Comparison of ENCODE assay signal across 21 cellular contexts in the genomic region with DNA sequence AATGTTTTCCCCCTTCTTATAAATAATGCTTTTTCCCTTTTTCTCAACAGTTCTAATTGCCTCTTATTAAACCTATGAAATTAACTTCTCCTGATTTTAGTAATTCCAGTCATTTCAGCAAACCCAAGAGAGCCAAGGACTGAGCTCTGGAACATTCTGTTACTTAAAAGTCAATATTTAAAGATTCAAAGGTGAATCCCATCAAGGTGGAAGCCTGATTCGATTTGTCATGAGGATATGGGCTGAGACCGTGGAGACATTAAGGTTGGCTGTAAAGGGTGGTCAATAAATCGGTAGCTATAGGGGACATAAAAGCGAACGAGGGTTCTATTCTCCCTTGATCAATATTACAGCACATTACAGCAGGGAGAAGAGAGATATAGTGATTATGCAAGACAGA.
DNase-seq lines count a peak whose midpoint lies in the region; ATAC-seq, FAIRE-seq and TF ChIP-seq lines count a peak whose summit lies in the region.
"Had no signal": no experiment of that assay in that cellular context is flagged by ENCODE, and none has a peak within 500 bp of the region (broad histone marks: within the 10 kb centered on the region; RNA-seq: fewer than 3 reads in every experiment).

No MANE protein-coding gene starts in this region.

- H3K27me3 ChIP-seq in right lobe of liver = no peaks in the 10 kb centered on the region
- no peaks in the 10 kb centered on the region for H3K27me3 ChIP-seq in HepG2 (ENCODE audit: control insufficient read depth in 1 of 2, insufficient read depth in 2 of 2, low read length in 2 of 2)
- H3K27me3 ChIP-seq in hepatocyte = no peaks in the 10 kb centered on the region
- no peaks in the 10 kb centered on the region for H3K27me3 ChIP-seq in mesendoderm (ENCODE audit: insufficient read depth, low read length, poor library complexity)
- no peaks in the 10 kb centered on the region for H3K27me3 ChIP-seq in Karpas-422 (ENCODE audit: low read length)
- H3K27me3 ChIP-seq: BLaER1 treated with 17β-estradiol and CSF1 and Interleukin-3, amounts not matched to agents 10 nM and 100 nM had no signal

- no peak overlapping the region for H4K5ac ChIP-seq in mesendoderm (ENCODE audit: low read length)

- H3K79me1 ChIP-seq in mesendoderm (ENCODE audit: low read length) = no peaks in the 10 kb centered on the region

- TF ChIP-seq EP300 in HepG2 (IDR thresholded peaks at IDR 0.05; ENCODE audit: low read depth in 2 of 2, low read length in 2 of 2) (no peak), HepG2 (CRISPR knock-in tag; IDR thresholded peaks at IDR 0.05; ENCODE audit: borderline replicate concordance) (no peak)

- H2BK120ac ChIP-seq in mesendoderm (ENCODE audit: low read depth, low read length) = no peak overlapping the region

- no peak for TF ChIP-seq POLR2A in right lobe of liver (IDR thresholded peaks at IDR 0.05)
- TF ChIP-seq POLR2A in HepG2 (IDR thresholded peaks at IDR 0.05; ENCODE audit: insufficient read depth in 1 of 2, low read depth in 2 of 2, low read length in 2 of 2) = no peak

- H3K9me2 ChIP-seq in hepatocyte (replicated peaks; ENCODE audit: insufficient read depth) = no peaks in the 10 kb centered on the region
- no peaks in the 10 kb centered on the region for H3K9me2 ChIP-seq in Karpas-422 (replicated peaks; ENCODE audit: insufficient read depth, low read length)

- no peak overlapping the region for H3K9ac ChIP-seq in HepG2 (ENCODE audit: insufficient read depth, low read depth, low read length)
- no peak overlapping the region for H3K9ac ChIP-seq in mesendoderm (ENCODE audit: low read length)
- H3K9ac ChIP-seq in Karpas-422 (ENCODE audit: low read length) = no peak overlapping the region
- H3K9ac ChIP-seq: BLaER1 treated with 17β-estradiol and CSF1 and Interleukin-3, amounts not matched to agents 10 nM and 100 nM had no signal

- H2AFZ ChIP-seq in HepG2 (ENCODE audit: low read length) (no peak overlapping the region), hepatocyte (no peak overlapping the region), Karpas-422 (ENCODE audit: low read length) (no peak overlapping the region)

- TF ChIP-seq CTCF in right lobe of liver (IDR thresholded peaks at IDR 0.05) = no peak
- no peak for TF ChIP-seq CTCF in HepG2 (CRISPR knock-in tag; IDR thresholded peaks at IDR 0.05)
- no peak for TF ChIP-seq CTCF in hepatocyte (IDR thresholded peaks at IDR 0.05; ENCODE audit: poor library complexity)

- H3K56ac ChIP-seq in mesendoderm (ENCODE audit: low read length) = no peak overlapping the region

- CTCF ChIA-PET in HepG2 (lab: Yijun Ruan, JAX; ENCODE audit: low intra/inter-chr PET ratio, low total read pairs) = no interaction called here

- no peak for TF ChIP-seq RAD21 in HepG2 (CRISPR knock-in tag; IDR thresholded peaks at IDR 0.05)

- BruUV-seq in HepG2 (replicated peaks; lab: Mats Ljungman, UMichigan) = no TSS peak

- H3K18ac ChIP-seq in mesendoderm (ENCODE audit: low read length) = no peak overlapping the region

- no peaks in the 10 kb centered on the region for H3K9me3 ChIP-seq in right lobe of liver
- H3K9me3 ChIP-seq in HepG2 (ENCODE audit: low read length) = no peaks in the 10 kb centered on the region
- no peaks in the 10 kb centered on the region for H3K9me3 ChIP-seq in hepatocyte (ENCODE audit: low read depth)
- no peaks in the 10 kb centered on the region for H3K9me3 ChIP-seq in Karpas-422 (ENCODE audit: low read length)
- H3K9me3 ChIP-seq: A549; BLaER1 treated with 17β-estradiol and CSF1 and Interleukin-3, amounts not matched to agents 10 nM and 100 nM; Caco-2 had no signal

- ATAC-seq in right lobe of liver (peak; percentile 38 to 82 (median 74)), HepG2 (no peak)
- ATAC-seq: A549; CD8-positive, alpha-beta T cell had no signal

- intact Hi-C loops in right lobe of liver (cut with DNase I) = no loop called here
- intact Hi-C loops in HepG2 (cut with micrococcal nuclease; ENCODE audit: unreplicated experiment) = no loop called here

- in situ Hi-C loops in HepG2 (cut with HindIII; ENCODE audit: extremely low pct_ligation_motif_present, low pct_unique_long_range_greater_than_20kb) = loop anchor here (25.0 kb wide), 1 partner anchor 930 kb away; no protein-coding TSS in a partner anchor

- H2AK5ac ChIP-seq in mesendoderm (ENCODE audit: low read length) = no peak overlapping the region

- H2BK5ac ChIP-seq in mesendoderm (ENCODE audit: low read length) = no peak overlapping the region

- H3K79me2 ChIP-seq in HepG2 (ENCODE audit: insufficient read depth, low read length) (no peaks in the 10 kb centered on the region), hepatocyte (no peaks in the 10 kb centered on the region), mesendoderm (ENCODE audit: control insufficient read depth, insufficient read depth, low read length) (no peaks in the 10 kb centered on the region), Karpas-422 (ENCODE audit: low read length) (no peaks in the 10 kb centered on the region)

- H3K4me2 ChIP-seq in HepG2 (ENCODE audit: low read depth, low read length) (no peak overlapping the region), hepatocyte (peak overlapping the region; percentile 25), mesendoderm (ENCODE audit: low read length) (no peak overlapping the region), Karpas-422 (ENCODE audit: low read depth, low read length, poor library complexity, severe bottlenecking) (no peak overlapping the region)
- H3K4me2 ChIP-seq: A549; BLaER1 treated with 17β-estradiol and CSF1 and Interleukin-3, amounts not matched to agents 10 nM and 100 nM had no signal

- no peak for FAIRE-seq in HepG2 (lab: Jason Lieb, UNC)
- FAIRE-seq: A549, D721Med, G401.6, GM12891, GM19239 had no signal

- H3K36me3 ChIP-seq in right lobe of liver (no peaks in the 10 kb centered on the region), HepG2 (replicated peaks in 1 of 2; ENCODE audit: control insufficient read depth in 1 of 2, insufficient read depth in 2 of 2, low read length in 2 of 2) (no peaks in the 10 kb centered on the region), hepatocyte (replicated peaks; ENCODE audit: insufficient read depth, low read depth) (no peaks in the 10 kb centered on the region), mesendoderm (ENCODE audit: control insufficient read depth, insufficient read depth, low read length) (no peaks in the 10 kb centered on the region), Karpas-422 (ENCODE audit: insufficient read depth, low read length) (no peaks in the 10 kb centered on the region)
- H3K36me3 ChIP-seq: BLaER1 treated with 17β-estradiol and CSF1 and Interleukin-3, amounts not matched to agents 10 nM and 100 nM had no signal

- H4K20me1 ChIP-seq in HepG2 (ENCODE audit: insufficient read depth, low read length) = no peaks in the 10 kb centered on the region
- H4K20me1 ChIP-seq in hepatocyte (ENCODE audit: insufficient read depth, poor library complexity, severe bottlenecking) = no peaks in the 10 kb centered on the region
- H4K20me1 ChIP-seq in Karpas-422 (ENCODE audit: insufficient read depth, low read depth, low read length) = no peaks in the 10 kb centered on the region
- H4K20me1 ChIP-seq: BLaER1 treated with 17β-estradiol and CSF1 and Interleukin-3, amounts not matched to agents 10 nM and 100 nM had no signal

- DNase-seq in right lobe of liver (no peak), HepG2 (ENCODE audit: low spot score) (no peak), hepatocyte (ENCODE audit: low spot score) (no peak), mesendoderm (no peak), NCI-H1048 (lab: John Stamatoyannopoulos, UW) (no peak), Karpas-422 (no peak)
- DNase-seq: AML-193; Caco-2; Calu3; CD4-positive, alpha-beta T cell; CD8-positive, alpha-beta T cell; DMS79 treated with DMSO at 0.1 percent for 48 hours; GF-D8 had no signal

- no peak overlapping the region for H2BK15ac ChIP-seq in mesendoderm (replicated peaks; ENCODE audit: low read depth)

- H4K8ac ChIP-seq in mesendoderm (ENCODE audit: low read depth, low read length) = peak overlapping the region; percentile 5

- no peak overlapping the region for H3K4ac ChIP-seq in mesendoderm (ENCODE audit: low read depth, low read length)

- no peak overlapping the region for H3K27ac ChIP-seq in right lobe of liver
- no peak overlapping the region for H3K27ac ChIP-seq in HepG2 (ENCODE audit: extremely low read length, insufficient read depth, low read length)
- peak overlapping the region; percentile 41 for H3K27ac ChIP-seq in hepatocyte
- H3K27ac ChIP-seq in mesendoderm (ENCODE audit: low read depth, low read length) = no peak overlapping the region
- H3K27ac ChIP-seq in Karpas-422 (ENCODE audit: low read length) = no peak overlapping the region
- H3K27ac ChIP-seq: 22Rv1; A549; BLaER1 treated with 17β-estradiol and CSF1 and Interleukin-3, amounts not matched to agents 10 nM and 100 nM; C4-2B had no signal

- WGBS in right lobe of liver (ENCODE audit: insufficient coverage, low coverage, low lambda C conversion rate, missing lambda C conversion rate) = 23% methylated on average over 5 of the region's 5 CpGs
- WGBS in HepG2 (ENCODE audit: low lambda C conversion rate) = 7% methylated on average over 5 of the region's 5 CpGs
- 50% methylated on average over 5 of the region's 5 CpGs for WGBS in hepatocyte (ENCODE audit: low lambda C conversion rate, missing lambda C conversion rate)
- no CpG with 5 or more reads among the region's 5 CpGs for WGBS in mesendoderm (ENCODE audit: extremely low coverage, insufficient coverage, low lambda C conversion rate)

- H3K4me1 ChIP-seq in right lobe of liver (peaks cover 0 to 5% (median 0%) of the 10 kb centered on the region in 4 donors), HepG2 (ENCODE audit: insufficient read depth, low read length) (no peaks in the 10 kb centered on the region), hepatocyte (ENCODE audit: insufficient read depth) (peaks cover 6% of the 10 kb centered on the region), mesendoderm (ENCODE audit: control insufficient read depth, low read depth, low read length) (no peaks in the 10 kb centered on the region), Karpas-422 (ENCODE audit: low read length) (no peaks in the 10 kb centered on the region)
- H3K4me1 ChIP-seq: A549; BLaER1 treated with 17β-estradiol and CSF1 and Interleukin-3, amounts not matched to agents 10 nM and 100 nM had no signal

- H3K4me3 ChIP-seq in right lobe of liver (no peak overlapping the region), HepG2 (replicated peaks in 1 of 3; ENCODE audit: insufficient read depth in 1 of 3, low read depth in 2 of 3, low read length in 3 of 3) (no peak overlapping the region), hepatocyte (no peak overlapping the region), mesendoderm (ENCODE audit: low read length) (no peak overlapping the region), Karpas-422 (ENCODE audit: low read length) (no peak overlapping the region)
- H3K4me3 ChIP-seq: A549; BLaER1 treated with 17β-estradiol and CSF1 and Interleukin-3, amounts not matched to agents 10 nM and 100 nM had no signal

- no peak overlapping the region for H3K23ac ChIP-seq in mesendoderm (ENCODE audit: low read length)

- POLR2A ChIA-PET in HepG2 (lab: Yijun Ruan, JAX) = no interaction called here
